11 cellular contexts compared by ENCODE assay signal in the genomic region with DNA sequence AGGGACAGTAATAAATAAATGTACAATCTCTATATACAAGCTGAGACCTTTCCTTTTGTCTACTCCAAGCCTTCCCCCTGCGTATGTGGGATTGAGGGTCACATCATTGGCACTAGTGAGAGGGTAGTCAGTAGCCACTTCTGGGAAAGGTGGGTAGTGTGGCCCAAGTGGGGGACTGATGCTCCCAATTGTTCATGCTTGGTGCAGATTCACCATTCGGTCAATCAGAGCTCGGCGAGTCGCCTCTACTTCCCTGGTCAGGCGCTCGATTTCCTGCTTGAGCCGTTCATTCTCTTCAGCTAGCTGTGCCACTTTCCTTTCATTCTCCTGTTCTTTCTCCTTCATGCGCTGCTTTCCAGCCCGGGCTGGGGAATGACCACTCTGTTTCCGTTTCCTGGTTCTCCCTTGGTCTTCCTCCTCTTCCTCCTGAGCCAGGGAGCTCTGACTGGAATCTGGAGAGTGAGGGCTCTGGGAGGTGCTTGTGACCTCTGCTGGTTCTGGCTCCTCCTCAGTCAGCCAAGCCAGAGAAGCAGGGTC. TPM values are rescaled to one million over a fixed set of nuclear protein-coding genes. Genes with fewer than 3 reads are reported as not detected.
DNase-seq lines count a peak whose midpoint lies in the region; ATAC-seq and TF ChIP-seq lines count a peak whose summit lies in the region.
"Had no signal": no experiment of that assay in that cellular context is flagged by ENCODE, and none has a peak within 500 bp of the region (broad histone marks: within the 10 kb centered on the region; RNA-seq: fewer than 3 reads in every experiment).

No MANE protein-coding gene starts in this region.

- H3K27me3 ChIP-seq in Caco-2 (replicated peaks; ENCODE audit: control insufficient read depth, insufficient read depth, low read length) (no peaks in the 10 kb centered on the region), MG63 (no peaks in the 10 kb centered on the region)

- POLR2A ChIA-PET in Caco-2 (lab: Charles Lee) = interaction anchor here (0.6 to 0.9 kb wide), 2 partner anchors 13 to 28 kb away, joined by 3 to 7 read pairs; no protein-coding TSS in a partner anchor

- H3K9me3 Mint-ChIP-seq in Caco-2 (ENCODE audit: unreplicated experiment) = no peaks in the 10 kb centered on the region
- no peaks in the 10 kb centered on the region for H3K9me3 Mint-ChIP-seq in dendritic cell treated with granulocyte-macrophage colony-stimulating factor and Interleukin-4, amounts not matched to agents 40 ng/mL and 50 ng/mL, for 4 days
- H3K9me3 Mint-ChIP-seq in progenitor cell of endocrine pancreas (ENCODE audit: low read depth) = no peaks in the 10 kb centered on the region

- H3K4me3 Mint-ChIP-seq in Caco-2 (ENCODE audit: unreplicated experiment) (no peak overlapping the region), progenitor cell of endocrine pancreas (ENCODE audit: low read depth) (no peak overlapping the region)
- H3K4me3 Mint-ChIP-seq in dendritic cell treated with granulocyte-macrophage colony-stimulating factor and Interleukin-4, amounts not matched to agents 40 ng/mL and 50 ng/mL, for 4 days = no peak overlapping the region

- ATAC-seq in mucosa of descending colon (no peak), GM19351 (IDR thresholded peaks at IDR 0.05; ENCODE audit: unreplicated experiment) (no peak), HG02759 (IDR thresholded peaks at IDR 0.05; ENCODE audit: unreplicated experiment) (no peak)
- ATAC-seq: lower lobe of right lung had no signal

- H3K27me3 Mint-ChIP-seq in Caco-2 (ENCODE audit: insufficient read depth, unreplicated experiment) (no peaks in the 10 kb centered on the region), progenitor cell of endocrine pancreas (no peaks in the 10 kb centered on the region)
- no peaks in the 10 kb centered on the region for H3K27me3 Mint-ChIP-seq in dendritic cell treated with granulocyte-macrophage colony-stimulating factor and Interleukin-4, amounts not matched to agents 40 ng/mL and 50 ng/mL, for 4 days

- DNase-seq in Caco-2 = no peak
- DNase-seq in MG63 = peak; percentile 31
- no peak for DNase-seq in progenitor cell of endocrine pancreas (ENCODE audit: low spot score, unreplicated experiment)
- no peak for DNase-seq in mucosa of descending colon
- no peak for DNase-seq in OCI-M1 (lab: John Stamatoyannopoulos, UW)
- DNase-seq: activated CD4-positive, alpha-beta T cell treated with anti-CD3 and anti-CD28 coated beads for 1 hour; lower lobe of right lung; SIG-M5 had no signal

- CTCF ChIA-PET in Caco-2 (lab: Charles Lee) = no interaction called here

- peaks cover 17% of the 10 kb centered on the region for H3K4me1 ChIP-seq in Caco-2
- peaks cover 29% of the 10 kb centered on the region for H3K4me1 ChIP-seq in mucosa of descending colon (ENCODE audit: low read depth)

- H3K36me3 ChIP-seq in Caco-2 (ENCODE audit: control insufficient read depth, insufficient read depth, low read length) (peaks cover 4% of the 10 kb centered on the region), MG63 (peaks cover 80% of the 10 kb centered on the region), mucosa of descending colon (ENCODE audit: low read depth) (peaks cover 8% of the 10 kb centered on the region)

- no TSS peak for BruUV-seq in Caco-2 (replicated peaks; lab: Mats Ljungman, UMichigan)

- H3K9me3 ChIP-seq in Caco-2 (no peaks in the 10 kb centered on the region), MG63 (no peaks in the 10 kb centered on the region), mucosa of descending colon (no peaks in the 10 kb centered on the region)
- H3K9me3 ChIP-seq: lower lobe of right lung had no signal

- H3K4me1 Mint-ChIP-seq in Caco-2 (ENCODE audit: low read depth, unreplicated experiment) (peaks cover 22% of the 10 kb centered on the region), progenitor cell of endocrine pancreas (ENCODE audit: low read depth) (peaks cover 18% of the 10 kb centered on the region)
- H3K4me1 Mint-ChIP-seq in dendritic cell treated with granulocyte-macrophage colony-stimulating factor and Interleukin-4, amounts not matched to agents 40 ng/mL and 50 ng/mL, for 4 days (ENCODE audit: low read depth) = peaks cover 46% of the 10 kb centered on the region

- no peak overlapping the region for H3K4me3 ChIP-seq in Caco-2 (ENCODE audit: low read depth, low read length)
- no peak overlapping the region for H3K4me3 ChIP-seq in MG63
- no peak overlapping the region for H3K4me3 ChIP-seq in mucosa of descending colon
- H3K4me3 ChIP-seq: lower lobe of right lung had no signal

- H3K36me3 Mint-ChIP-seq in Caco-2 (ENCODE audit: insufficient read depth, unreplicated experiment) (peaks cover 100% of the 10 kb centered on the region), progenitor cell of endocrine pancreas (ENCODE audit: insufficient read depth) (peaks cover 30% of the 10 kb centered on the region)
- H3K36me3 Mint-ChIP-seq in dendritic cell treated with granulocyte-macrophage colony-stimulating factor and Interleukin-4, amounts not matched to agents 40 ng/mL and 50 ng/mL, for 4 days (ENCODE audit: low read depth) = peaks cover 88% of the 10 kb centered on the region

- intact Hi-C loops in Caco-2 (cut with micrococcal nuclease; ENCODE audit: unreplicated experiment) = no loop called here
- intact Hi-C loops in dendritic cell treated with granulocyte-macrophage colony-stimulating factor and Interleukin-4, amounts not matched to agents 40 ng/mL and 50 ng/mL, for 4 days (cut with micrococcal nuclease) = no loop called here
- intact Hi-C loops in mucosa of descending colon (cut with DNase I, micrococcal nuclease) = no loop called here

- TF ChIP-seq CTCF in Caco-2 (IDR thresholded peaks at IDR 0.05; ENCODE audit: insufficient read depth in 1 of 2, low read depth in 1 of 2, low read length in 1 of 2, severe bottlenecking in 1 of 2, unreplicated experiment in 1 of 2) (no peak), progenitor cell of endocrine pancreas (IDR thresholded peaks at IDR 0.05; ENCODE audit: unreplicated experiment) (no peak), mucosa of descending colon (IDR thresholded peaks at IDR 0.05) (no peak)

- H3K27ac Mint-ChIP-seq in Caco-2 (ENCODE audit: unreplicated experiment) (peak overlapping the region; percentile 94), progenitor cell of endocrine pancreas (peak overlapping the region; percentile 78)
- H3K27ac Mint-ChIP-seq in dendritic cell treated with granulocyte-macrophage colony-stimulating factor and Interleukin-4, amounts not matched to agents 40 ng/mL and 50 ng/mL, for 4 days = peak overlapping the region; percentile 40

RNA-seq across cellular contexts. Expression of a gene that starts 3.6 kb away (rescaled TPM):
- 62.7 and 79.2 TPM in 2 replicates for total RNA-seq in Caco-2 (2022)
- 9.9 and 17.1 TPM in 2 replicates for total RNA-seq in MG63 (2014; rRNA removed; shearing (Covaris generic); ENCODE audit: low replicate concordance)
- total RNA-seq in progenitor cell of endocrine pancreas = 15.7 and 18.5 TPM in 2 replicates
- total RNA-seq in mucosa of descending colon = 10 to 100 TPM; 14.1 to 36.4 (median 19.1) TPM

RNA-seq across cellular contexts. Expression of a gene that starts 5.9 kb away (rescaled TPM):
- total RNA-seq in Caco-2 (2022) (82.2 and 105 TPM in 2 replicates), progenitor cell of endocrine pancreas (158 and 159 TPM in 2 replicates), mucosa of descending colon (100 to 1,000 TPM; 116 to 137 (median 120) TPM)
- 0.07 and 3.0 TPM in 2 replicates for total RNA-seq in MG63 (2014; rRNA removed; shearing (Covaris generic); ENCODE audit: low replicate concordance)

RNA-seq across cellular contexts. Expression of a gene that starts 28.8 kb away (rescaled TPM):
- total RNA-seq in Caco-2 (2022) (515 and 583 TPM in 2 replicates), progenitor cell of endocrine pancreas (290 and 318 TPM in 2 replicates), mucosa of descending colon (100 to 1,000 TPM in 1 of 3 donors, 10 to 100 TPM in 2; 63.7 to 117 (median 94.7) TPM)
- total RNA-seq in MG63 (2014; rRNA removed; shearing (Covaris generic); ENCODE audit: low replicate concordance) = 245 and 285 TPM in 2 replicates

RNA-seq across cellular contexts. Expression of a gene that starts 30.3 kb away (rescaled TPM):
- 89.4 and 94.4 TPM in 2 replicates for total RNA-seq in Caco-2 (2022)
- total RNA-seq in MG63 (2014; rRNA removed; shearing (Covaris generic); ENCODE audit: low replicate concordance) = 158 and 249 TPM in 2 replicates
- total RNA-seq in progenitor cell of endocrine pancreas = 144 and 153 TPM in 2 replicates
- 100 to 1,000 TPM; 138 to 140 (median 140) TPM for total RNA-seq in mucosa of descending colon

RNA-seq across cellular contexts. Expression of a gene that starts 33.2 kb away (rescaled TPM):
- total RNA-seq in Caco-2 (2022) (0.05 TPM in 1 of 2 replicates, not detected in the other), progenitor cell of endocrine pancreas (2.5 and 2.8 TPM in 2 replicates), mucosa of descending colon (1 to 10 TPM in 2 of 3 donors, under 1 TPM in 1; 0.61 to 9.1 (median 1.2) TPM)
- total RNA-seq in MG63 (2014; rRNA removed; shearing (Covaris generic); ENCODE audit: low replicate concordance) = not detected in 2 replicates

Comparison
In these comparisons a context has a peak if more than half of its experiments do, and no peak if none do; other contexts are left out.
1. H3K27ac Mint-ChIP-seq: peak in every context shown above with its lines; median percentile 94 in Caco-2; 78 in progenitor cell of endocrine pancreas; 40 in dendritic cell treated with granulocyte-macrophage colony-stimulating factor and Interleukin-4, amounts not matched to agents 40 ng/mL and 50 ng/mL, for 4 days.
2. RNA of a gene that starts 5.9 kb away (total RNA-seq): 158 to 159 TPM in progenitor cell of endocrine pancreas, 116 to 137 TPM in mucosa of descending colon and 82.2 to 105 TPM in Caco-2; 0.07 to 3.0 TPM in MG63; every median in the first group is over 10 times any median in the second.